18 cellular contexts compared by ENCODE assay signal in genomic region chr7:145957160-145957890, GRCh38.
DNase-seq lines count a peak whose midpoint lies in the region; ATAC-seq and TF ChIP-seq lines count a peak whose summit lies in the region.
"Had no signal": no experiment of that assay in that cellular context is flagged by ENCODE, and none has a peak within 500 bp of the region (broad histone marks: within the 10 kb centered on the region; RNA-seq: fewer than 3 reads in every experiment).

No MANE protein-coding gene starts in this region.

- TF ChIP-seq CTCF in astrocyte of the spinal cord (IDR thresholded peaks at IDR 0.05; ENCODE audit: low read depth, low read length): no peak

- H3K4me3 ChIP-seq in astrocyte of the spinal cord (ENCODE audit: low read depth, low read length): no peak overlapping the region

- intact Hi-C loops in sciatic nerve (cut with DNase I): no loop called here

- ATAC-seq in sciatic nerve: peak; percentile 92
- ATAC-seq: HCT116, Panc1, SK-N-SH treated with all-trans-retinoic acid at 6 μM for 48 hours had no signal

- in situ Hi-C loops in astrocyte of the spinal cord (cut with HindIII; ENCODE audit: low sequenced_read_pairs): no loop called here

- DNase-seq in DMS53 (lab: John Stamatoyannopoulos, UW) (peak; percentile 58), M059J (ENCODE audit: low read depth) (peak; percentile 4), astrocyte of the spinal cord (ENCODE audit: low read depth, low spot score) (peak; percentile 3), sciatic nerve (ENCODE audit: low spot score) (no peak), GOT3 (lab: John Stamatoyannopoulos, UW) (no peak), hepatic stellate cell (ENCODE audit: low spot score) (no peak)
- no peak for DNase-seq in effector CD8-positive, alpha-beta T cell (lab: John Stamatoyannopoulos, UW)
- DNase-seq: COR-L47, DMS153, IMR-90, Kasumi-1, MV-4-11, NCI-H1694 treated with DMSO at 0.1 percent for 48 hours, SHP77 treated with DMSO at 0.1 percent for 48 hours, T-helper 1 cell had no signal

Comparison
In these comparisons a context has a peak if more than half of its experiments do, and no peak if none do; other contexts are left out.
1. DNase-seq: peak in DMS53 (single experiment), M059J (single experiment) and astrocyte of the spinal cord (single experiment); none in sciatic nerve (single experiment), GOT3 (single experiment), hepatic stellate cell (single experiment) and effector CD8-positive, alpha-beta T cell (single experiment).